In the genomic region with DNA sequence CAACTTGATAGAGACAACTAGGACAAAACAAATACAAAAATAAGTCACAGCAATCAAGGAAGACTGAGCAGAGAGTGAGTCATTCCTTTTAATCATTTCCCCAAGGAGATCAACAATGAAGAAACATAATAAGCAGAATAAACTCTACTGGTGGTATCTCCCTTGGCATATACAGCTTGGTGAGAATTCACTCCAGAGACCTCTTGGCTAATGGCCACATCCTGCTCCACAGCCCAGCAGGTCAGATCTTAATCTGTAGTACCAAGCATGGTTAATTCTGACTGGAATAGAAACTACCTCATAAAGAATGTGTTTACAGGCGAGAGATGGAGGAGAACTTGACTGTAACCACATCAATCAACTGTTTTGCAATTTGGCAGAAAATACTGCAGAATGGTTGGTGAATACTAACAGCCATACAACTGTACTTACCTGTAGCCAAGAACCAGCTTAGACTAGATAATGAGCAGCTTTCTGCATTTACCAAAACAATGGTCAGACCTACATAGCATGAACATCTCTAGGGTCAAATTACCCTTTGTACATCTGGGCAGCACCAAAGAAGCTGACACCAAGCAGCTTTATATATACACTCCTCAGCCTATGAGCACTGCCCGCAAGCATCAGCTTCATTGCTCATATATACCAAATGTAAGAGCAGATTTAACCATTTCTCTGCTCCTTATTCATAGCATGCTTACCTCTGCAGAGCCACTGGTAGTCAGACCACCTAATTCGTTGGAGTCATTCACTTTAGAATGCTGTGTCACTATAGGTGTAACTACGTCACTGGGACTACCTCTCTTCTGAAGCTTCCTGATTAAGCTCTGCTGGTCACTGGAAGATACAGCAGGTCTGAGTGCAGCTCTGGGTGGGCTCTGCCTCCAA, we compare ENCODE assay signal across 1 cellular context.
TF ChIP-seq lines count a peak whose summit lies in the region.

No MANE protein-coding gene starts in this region.

TF ChIP-seq in GM12878, 131 proteins besides CTCF, POLR2A, EP300 and RAD21 (continues in another document):
- TF ChIP-seq, protein P1, sequence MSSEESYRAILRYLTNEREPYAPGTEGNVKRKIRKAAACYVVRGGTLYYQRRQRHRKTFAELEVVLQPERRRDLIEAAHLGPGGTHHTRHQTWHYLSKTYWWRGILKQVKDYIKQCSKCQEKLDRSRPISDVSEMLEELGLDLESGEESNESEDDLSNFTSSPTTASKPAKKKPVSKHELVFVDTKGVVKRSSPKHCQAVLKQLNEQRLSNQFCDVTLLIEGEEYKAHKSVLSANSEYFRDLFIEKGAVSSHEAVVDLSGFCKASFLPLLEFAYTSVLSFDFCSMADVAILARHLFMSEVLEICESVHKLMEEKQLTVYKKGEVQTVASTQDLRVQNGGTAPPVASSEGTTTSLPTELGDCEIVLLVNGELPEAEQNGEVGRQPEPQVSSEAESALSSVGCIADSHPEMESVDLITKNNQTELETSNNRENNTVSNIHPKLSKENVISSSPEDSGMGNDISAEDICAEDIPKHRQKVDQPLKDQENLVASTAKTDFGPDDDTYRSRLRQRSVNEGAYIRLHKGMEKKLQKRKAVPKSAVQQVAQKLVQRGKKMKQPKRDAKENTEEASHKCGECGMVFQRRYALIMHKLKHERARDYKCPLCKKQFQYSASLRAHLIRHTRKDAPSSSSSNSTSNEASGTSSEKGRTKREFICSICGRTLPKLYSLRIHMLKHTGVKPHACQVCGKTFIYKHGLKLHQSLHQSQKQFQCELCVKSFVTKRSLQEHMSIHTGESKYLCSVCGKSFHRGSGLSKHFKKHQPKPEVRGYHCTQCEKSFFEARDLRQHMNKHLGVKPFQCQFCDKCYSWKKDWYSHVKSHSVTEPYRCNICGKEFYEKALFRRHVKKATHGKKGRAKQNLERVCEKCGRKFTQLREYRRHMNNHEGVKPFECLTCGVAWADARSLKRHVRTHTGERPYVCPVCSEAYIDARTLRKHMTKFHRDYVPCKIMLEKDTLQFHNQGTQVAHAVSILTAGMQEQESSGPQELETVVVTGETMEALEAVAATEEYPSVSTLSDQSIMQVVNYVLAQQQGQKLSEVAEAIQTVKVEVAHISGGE (CRISPR knock-in tag; IDR thresholded peaks at IDR 0.05) = no peak
- no peak for TF ChIP-seq CREB1 (IDR thresholded peaks at IDR 0.05; ENCODE audit: low read depth)
- TF ChIP-seq, protein P2, sequence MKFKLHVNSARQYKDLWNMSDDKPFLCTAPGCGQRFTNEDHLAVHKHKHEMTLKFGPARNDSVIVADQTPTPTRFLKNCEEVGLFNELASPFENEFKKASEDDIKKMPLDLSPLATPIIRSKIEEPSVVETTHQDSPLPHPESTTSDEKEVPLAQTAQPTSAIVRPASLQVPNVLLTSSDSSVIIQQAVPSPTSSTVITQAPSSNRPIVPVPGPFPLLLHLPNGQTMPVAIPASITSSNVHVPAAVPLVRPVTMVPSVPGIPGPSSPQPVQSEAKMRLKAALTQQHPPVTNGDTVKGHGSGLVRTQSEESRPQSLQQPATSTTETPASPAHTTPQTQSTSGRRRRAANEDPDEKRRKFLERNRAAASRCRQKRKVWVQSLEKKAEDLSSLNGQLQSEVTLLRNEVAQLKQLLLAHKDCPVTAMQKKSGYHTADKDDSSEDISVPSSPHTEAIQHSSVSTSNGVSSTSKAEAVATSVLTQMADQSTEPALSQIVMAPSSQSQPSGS (IDR thresholded peaks at IDR 0.05; ENCODE audit: low read length) = peak; percentile 80
- TF ChIP-seq POLR2AphosphoS2 (IDR thresholded peaks at IDR 0.05; ENCODE audit: low read depth, low read length) = no peak
- TF ChIP-seq GATAD2B (conservative IDR thresholded peaks at IDR 0.05; ENCODE audit: low read depth) = peak; percentile 75
- TF ChIP-seq, protein P3, sequence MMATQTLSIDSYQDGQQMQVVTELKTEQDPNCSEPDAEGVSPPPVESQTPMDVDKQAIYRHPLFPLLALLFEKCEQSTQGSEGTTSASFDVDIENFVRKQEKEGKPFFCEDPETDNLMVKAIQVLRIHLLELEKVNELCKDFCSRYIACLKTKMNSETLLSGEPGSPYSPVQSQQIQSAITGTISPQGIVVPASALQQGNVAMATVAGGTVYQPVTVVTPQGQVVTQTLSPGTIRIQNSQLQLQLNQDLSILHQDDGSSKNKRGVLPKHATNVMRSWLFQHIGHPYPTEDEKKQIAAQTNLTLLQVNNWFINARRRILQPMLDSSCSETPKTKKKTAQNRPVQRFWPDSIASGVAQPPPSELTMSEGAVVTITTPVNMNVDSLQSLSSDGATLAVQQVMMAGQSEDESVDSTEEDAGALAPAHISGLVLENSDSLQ (IDR thresholded peaks at IDR 0.05) = peak; percentile 79
- peak; percentile 85 for TF ChIP-seq NBN (IDR thresholded peaks at IDR 0.05)
- no peak for TF ChIP-seq SMAD5 (IDR thresholded peaks at IDR 0.05; ENCODE audit: low read depth)
- no peak for TF ChIP-seq ESRRA (IDR thresholded peaks at IDR 0.05; ENCODE audit: low read length)
- TF ChIP-seq RB1 (IDR thresholded peaks at IDR 0.05; ENCODE audit: borderline replicate concordance) = no peak
- TF ChIP-seq ZBED1 (IDR thresholded peaks at IDR 0.05; ENCODE audit: borderline replicate concordance) = no peak
- TF ChIP-seq EED (IDR thresholded peaks at IDR 0.05; ENCODE audit: low read depth) = peak; percentile 57
- no peak for TF ChIP-seq EGR1 (IDR thresholded peaks at IDR 0.05; ENCODE audit: borderline replicate concordance in 1 of 2, low read depth in 2 of 2, low read length in 2 of 2)
- TF ChIP-seq, protein P4, sequence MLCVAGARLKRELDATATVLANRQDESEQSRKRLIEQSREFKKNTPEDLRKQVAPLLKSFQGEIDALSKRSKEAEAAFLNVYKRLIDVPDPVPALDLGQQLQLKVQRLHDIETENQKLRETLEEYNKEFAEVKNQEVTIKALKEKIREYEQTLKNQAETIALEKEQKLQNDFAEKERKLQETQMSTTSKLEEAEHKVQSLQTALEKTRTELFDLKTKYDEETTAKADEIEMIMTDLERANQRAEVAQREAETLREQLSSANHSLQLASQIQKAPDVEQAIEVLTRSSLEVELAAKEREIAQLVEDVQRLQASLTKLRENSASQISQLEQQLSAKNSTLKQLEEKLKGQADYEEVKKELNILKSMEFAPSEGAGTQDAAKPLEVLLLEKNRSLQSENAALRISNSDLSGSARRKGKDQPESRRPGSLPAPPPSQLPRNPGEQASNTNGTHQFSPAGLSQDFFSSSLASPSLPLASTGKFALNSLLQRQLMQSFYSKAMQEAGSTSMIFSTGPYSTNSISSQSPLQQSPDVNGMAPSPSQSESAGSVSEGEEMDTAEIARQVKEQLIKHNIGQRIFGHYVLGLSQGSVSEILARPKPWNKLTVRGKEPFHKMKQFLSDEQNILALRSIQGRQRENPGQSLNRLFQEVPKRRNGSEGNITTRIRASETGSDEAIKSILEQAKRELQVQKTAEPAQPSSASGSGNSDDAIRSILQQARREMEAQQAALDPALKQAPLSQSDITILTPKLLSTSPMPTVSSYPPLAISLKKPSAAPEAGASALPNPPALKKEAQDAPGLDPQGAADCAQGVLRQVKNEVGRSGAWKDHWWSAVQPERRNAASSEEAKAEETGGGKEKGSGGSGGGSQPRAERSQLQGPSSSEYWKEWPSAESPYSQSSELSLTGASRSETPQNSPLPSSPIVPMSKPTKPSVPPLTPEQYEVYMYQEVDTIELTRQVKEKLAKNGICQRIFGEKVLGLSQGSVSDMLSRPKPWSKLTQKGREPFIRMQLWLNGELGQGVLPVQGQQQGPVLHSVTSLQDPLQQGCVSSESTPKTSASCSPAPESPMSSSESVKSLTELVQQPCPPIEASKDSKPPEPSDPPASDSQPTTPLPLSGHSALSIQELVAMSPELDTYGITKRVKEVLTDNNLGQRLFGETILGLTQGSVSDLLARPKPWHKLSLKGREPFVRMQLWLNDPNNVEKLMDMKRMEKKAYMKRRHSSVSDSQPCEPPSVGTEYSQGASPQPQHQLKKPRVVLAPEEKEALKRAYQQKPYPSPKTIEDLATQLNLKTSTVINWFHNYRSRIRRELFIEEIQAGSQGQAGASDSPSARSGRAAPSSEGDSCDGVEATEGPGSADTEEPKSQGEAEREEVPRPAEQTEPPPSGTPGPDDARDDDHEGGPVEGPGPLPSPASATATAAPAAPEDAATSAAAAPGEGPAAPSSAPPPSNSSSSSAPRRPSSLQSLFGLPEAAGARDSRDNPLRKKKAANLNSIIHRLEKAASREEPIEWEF (IDR thresholded peaks at IDR 0.05; ENCODE audit: insufficient replicate concordance, low read depth, low read length) = no peak
- TF ChIP-seq MEF2A (IDR thresholded peaks at IDR 0.05; ENCODE audit: insufficient read depth, low read depth, low read length) = peak; percentile 79; the same call in 1 of the 2 replicates
- TF ChIP-seq BACH1 (IDR thresholded peaks at IDR 0.05; ENCODE audit: borderline replicate concordance) = peak; percentile 9; the same call in 1 of the 2 replicates
- TF ChIP-seq PML (IDR thresholded peaks at IDR 0.05; ENCODE audit: low read length) = 0 out of 2 replicates have a peak, but pooled peaks have one; percentile 38
- TF ChIP-seq BMI1 (IDR thresholded peaks at IDR 0.05; ENCODE audit: borderline replicate concordance) = peak; percentile 53; the same call in 1 of the 2 replicates
- no peak for TF ChIP-seq NRF1 (conservative IDR thresholded peaks at IDR 0.05; ENCODE audit: low read depth, low read length)
- peak; percentile 80 for TF ChIP-seq ATF7 (IDR thresholded peaks at IDR 0.05; ENCODE audit: low read depth)
- peak; percentile 65; the same call in 1 of the 2 replicates for TF ChIP-seq MTA3 (IDR thresholded peaks at IDR 0.05; ENCODE audit: borderline replicate concordance, low read length)
- TF ChIP-seq SREBF2 (IDR thresholded peaks at IDR 0.05; ENCODE audit: low read length) = no peak
- no peak for TF ChIP-seq MYB (IDR thresholded peaks at IDR 0.05; ENCODE audit: borderline replicate concordance, low read depth, low read length)
- TF ChIP-seq CREM (IDR thresholded peaks at IDR 0.05; ENCODE audit: low read depth) = peak; percentile 5; the same call in 1 of the 2 replicates
- TF ChIP-seq, protein P5, sequence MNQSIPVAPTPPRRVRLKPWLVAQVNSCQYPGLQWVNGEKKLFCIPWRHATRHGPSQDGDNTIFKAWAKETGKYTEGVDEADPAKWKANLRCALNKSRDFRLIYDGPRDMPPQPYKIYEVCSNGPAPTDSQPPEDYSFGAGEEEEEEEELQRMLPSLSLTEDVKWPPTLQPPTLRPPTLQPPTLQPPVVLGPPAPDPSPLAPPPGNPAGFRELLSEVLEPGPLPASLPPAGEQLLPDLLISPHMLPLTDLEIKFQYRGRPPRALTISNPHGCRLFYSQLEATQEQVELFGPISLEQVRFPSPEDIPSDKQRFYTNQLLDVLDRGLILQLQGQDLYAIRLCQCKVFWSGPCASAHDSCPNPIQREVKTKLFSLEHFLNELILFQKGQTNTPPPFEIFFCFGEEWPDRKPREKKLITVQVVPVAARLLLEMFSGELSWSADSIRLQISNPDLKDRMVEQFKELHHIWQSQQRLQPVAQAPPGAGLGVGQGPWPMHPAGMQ (IDR thresholded peaks at IDR 0.05; ENCODE audit: borderline replicate concordance) = no peak
- TF ChIP-seq NR2C2 (IDR thresholded peaks at IDR 0.05; ENCODE audit: borderline replicate concordance, control insufficient read depth, insufficient read length, low read depth) = no peak
- peak; percentile 87 for TF ChIP-seq MEF2B (IDR thresholded peaks at IDR 0.05; ENCODE audit: partially characterized antibody, poor library complexity, severe bottlenecking)
- TF ChIP-seq, protein P6, sequence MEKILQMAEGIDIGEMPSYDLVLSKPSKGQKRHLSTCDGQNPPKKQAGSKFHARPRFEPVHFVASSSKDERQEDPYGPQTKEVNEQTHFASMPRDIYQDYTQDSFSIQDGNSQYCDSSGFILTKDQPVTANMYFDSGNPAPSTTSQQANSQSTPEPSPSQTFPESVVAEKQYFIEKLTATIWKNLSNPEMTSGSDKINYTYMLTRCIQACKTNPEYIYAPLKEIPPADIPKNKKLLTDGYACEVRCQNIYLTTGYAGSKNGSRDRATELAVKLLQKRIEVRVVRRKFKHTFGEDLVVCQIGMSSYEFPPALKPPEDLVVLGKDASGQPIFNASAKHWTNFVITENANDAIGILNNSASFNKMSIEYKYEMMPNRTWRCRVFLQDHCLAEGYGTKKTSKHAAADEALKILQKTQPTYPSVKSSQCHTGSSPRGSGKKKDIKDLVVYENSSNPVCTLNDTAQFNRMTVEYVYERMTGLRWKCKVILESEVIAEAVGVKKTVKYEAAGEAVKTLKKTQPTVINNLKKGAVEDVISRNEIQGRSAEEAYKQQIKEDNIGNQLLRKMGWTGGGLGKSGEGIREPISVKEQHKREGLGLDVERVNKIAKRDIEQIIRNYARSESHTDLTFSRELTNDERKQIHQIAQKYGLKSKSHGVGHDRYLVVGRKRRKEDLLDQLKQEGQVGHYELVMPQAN (conservative IDR thresholded peaks at IDR 0.05) = no peak
- TF ChIP-seq, protein P7, sequence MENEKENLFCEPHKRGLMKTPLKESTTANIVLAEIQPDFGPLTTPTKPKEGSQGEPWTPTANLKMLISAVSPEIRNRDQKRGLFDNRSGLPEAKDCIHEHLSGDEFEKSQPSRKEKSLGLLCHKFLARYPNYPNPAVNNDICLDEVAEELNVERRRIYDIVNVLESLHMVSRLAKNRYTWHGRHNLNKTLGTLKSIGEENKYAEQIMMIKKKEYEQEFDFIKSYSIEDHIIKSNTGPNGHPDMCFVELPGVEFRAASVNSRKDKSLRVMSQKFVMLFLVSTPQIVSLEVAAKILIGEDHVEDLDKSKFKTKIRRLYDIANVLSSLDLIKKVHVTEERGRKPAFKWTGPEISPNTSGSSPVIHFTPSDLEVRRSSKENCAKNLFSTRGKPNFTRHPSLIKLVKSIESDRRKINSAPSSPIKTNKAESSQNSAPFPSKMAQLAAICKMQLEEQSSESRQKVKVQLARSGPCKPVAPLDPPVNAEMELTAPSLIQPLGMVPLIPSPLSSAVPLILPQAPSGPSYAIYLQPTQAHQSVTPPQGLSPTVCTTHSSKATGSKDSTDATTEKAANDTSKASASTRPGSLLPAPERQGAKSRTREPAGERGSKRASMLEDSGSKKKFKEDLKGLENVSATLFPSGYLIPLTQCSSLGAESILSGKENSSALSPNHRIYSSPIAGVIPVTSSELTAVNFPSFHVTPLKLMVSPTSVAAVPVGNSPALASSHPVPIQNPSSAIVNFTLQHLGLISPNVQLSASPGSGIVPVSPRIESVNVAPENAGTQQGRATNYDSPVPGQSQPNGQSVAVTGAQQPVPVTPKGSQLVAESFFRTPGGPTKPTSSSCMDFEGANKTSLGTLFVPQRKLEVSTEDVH (IDR thresholded peaks at IDR 0.05; ENCODE audit: low read depth, partially characterized antibody) = no peak
- no peak for TF ChIP-seq ZNF622 (IDR thresholded peaks at IDR 0.05)
- TF ChIP-seq POU2F2 (IDR thresholded peaks at IDR 0.05; ENCODE audit: borderline replicate concordance, low read depth, low read length) = peak; percentile 55; the same call in 2 of the 3 replicates
- TF ChIP-seq FOXM1 (IDR thresholded peaks at IDR 0.05; ENCODE audit: low read depth, low read length) = 0 out of 2 replicates have a peak, but pooled peaks have one; percentile 73
